In the genomic region with DNA sequence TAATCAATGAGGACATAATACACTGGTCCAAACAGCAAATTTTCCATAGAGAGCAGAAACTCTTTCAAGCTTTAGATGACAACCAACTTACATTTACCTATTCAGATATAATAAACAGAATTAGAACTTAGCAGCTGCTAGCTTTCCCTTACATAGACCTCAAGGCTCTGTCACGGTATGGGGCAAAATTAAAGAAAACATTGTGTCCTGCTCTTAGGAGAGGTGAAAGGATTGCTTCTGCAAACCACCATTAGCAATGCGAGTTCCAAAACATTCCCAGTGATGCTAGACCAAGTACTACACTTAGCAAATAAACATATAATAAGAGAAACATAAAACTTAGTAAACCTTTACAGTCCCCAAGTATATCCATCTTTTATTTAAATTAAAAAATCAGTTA, we compare ENCODE assay signal across 1 cellular context.
TF ChIP-seq lines count a peak whose summit lies in the region.

No MANE protein-coding gene starts in this region.

TF ChIP-seq in H1, 55 proteins besides CTCF, POLR2A, EP300 and RAD21:
- no peak for TF ChIP-seq YY1 (IDR thresholded peaks at IDR 0.05; ENCODE audit: low read depth, low read length)
- no peak for TF ChIP-seq KDM1A (IDR thresholded peaks at IDR 0.05; ENCODE audit: borderline replicate concordance, low read length)
- no peak for TF ChIP-seq GTF2F1 (IDR thresholded peaks at IDR 0.05; ENCODE audit: borderline replicate concordance, low read depth, low read length)
- TF ChIP-seq, protein P1, sequence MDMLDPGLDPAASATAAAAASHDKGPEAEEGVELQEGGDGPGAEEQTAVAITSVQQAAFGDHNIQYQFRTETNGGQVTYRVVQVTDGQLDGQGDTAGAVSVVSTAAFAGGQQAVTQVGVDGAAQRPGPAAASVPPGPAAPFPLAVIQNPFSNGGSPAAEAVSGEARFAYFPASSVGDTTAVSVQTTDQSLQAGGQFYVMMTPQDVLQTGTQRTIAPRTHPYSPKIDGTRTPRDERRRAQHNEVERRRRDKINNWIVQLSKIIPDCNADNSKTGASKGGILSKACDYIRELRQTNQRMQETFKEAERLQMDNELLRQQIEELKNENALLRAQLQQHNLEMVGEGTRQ (IDR thresholded peaks at IDR 0.05; ENCODE audit: low read length), result no peak
- no peak for TF ChIP-seq BCL11A (IDR thresholded peaks at IDR 0.05; ENCODE audit: low read depth in 2 of 2, low read length in 2 of 2)
